31 cellular contexts compared by ENCODE assay signal in the genomic region with DNA sequence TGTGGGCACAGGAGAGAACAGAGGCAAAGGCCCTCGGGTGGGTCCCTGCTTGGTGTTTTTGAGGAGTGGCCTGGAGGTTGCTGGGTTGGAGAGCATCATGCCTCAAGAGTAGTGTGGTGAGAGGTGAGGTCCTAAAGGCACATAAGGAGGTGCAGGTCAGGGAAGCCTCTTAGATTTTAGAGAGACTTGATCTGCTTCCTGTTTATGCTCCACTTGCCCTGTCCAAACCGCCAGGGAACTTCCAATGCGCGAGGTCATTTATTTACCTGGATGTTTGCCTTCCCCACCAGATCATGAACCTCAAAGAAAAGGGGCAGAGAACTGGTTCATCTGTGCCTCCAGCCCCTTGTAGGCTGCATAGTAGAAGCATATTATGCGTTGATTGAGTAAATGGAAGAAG.
"Had no signal": no experiment of that assay in that cellular context is flagged by ENCODE, and none has a peak within 500 bp of the region (broad histone marks: within the 10 kb centered on the region; RNA-seq: fewer than 3 reads in every experiment).

No MANE protein-coding gene starts in this region.

- H3K4me2 ChIP-seq: hepatocyte had no signal

- ATAC-seq: activated CD8-positive, alpha-beta memory T cell treated with anti-CD3 and anti-CD28 coated beads, Interleukin-2, amount 10 ng/mL, durations not matched to agents 7 days and 5 days; activated CD8-positive, alpha-beta T cell treated with anti-CD3 and anti-CD28 coated beads, Interleukin-2, amount 10 ng/mL, durations not matched to agents 7 days and 5 days; effector memory CD8-positive, alpha-beta T cell; gastroesophageal sphincter; heart right ventricle; T-helper 17 cell had no signal

- H3K9me3 ChIP-seq: ascending aorta, breast epithelium, esophagus squamous epithelium, gastroesophageal sphincter, heart right ventricle had no signal

- H3K27me3 ChIP-seq: ascending aorta, cardiac muscle cell had no signal

- H3K4me1 ChIP-seq: ascending aorta, breast epithelium, esophagus squamous epithelium, gastroesophageal sphincter, heart right ventricle had no signal

- H3K79me2 ChIP-seq: hepatocyte had no signal

- H3K36me3 ChIP-seq: ascending aorta, breast epithelium, cardiac muscle cell, esophagus squamous epithelium, gastroesophageal sphincter, heart right ventricle, WERI-Rb-1 had no signal

- H3K27ac ChIP-seq: ascending aorta, breast epithelium, cardiac muscle cell, coronary artery, esophagus squamous epithelium, gastroesophageal sphincter, heart right ventricle, hepatocyte, WERI-Rb-1 had no signal

- H3K4me3 ChIP-seq: ascending aorta, breast epithelium, cardiac muscle cell, coronary artery, esophagus squamous epithelium, gastroesophageal sphincter, heart right ventricle, hepatocyte had no signal

- DNase-seq: activated B cell treated with CpG ODN at 0.5 μM for 24 hours; activated CD4-positive, alpha-beta T cell treated with anti-CD3 and anti-CD28 coated beads for 48 hours; activated CD4-positive, alpha-beta T cell treated with anti-CD3 and anti-CD28 coated beads, Interleukin-2, amount 50 U/mL, for 1 hour; activated CD4-positive, alpha-beta T cell treated with anti-CD3 and anti-CD28 coated beads, Interleukin-2, amount 50 U/mL, for 48 hours; activated CD8-positive, alpha-beta memory T cell treated with anti-CD3 and anti-CD28 coated beads, Interleukin-2, amount 10 ng/mL, durations not matched to agents 7 days and 5 days; activated CD8-positive, alpha-beta memory T cell treated with anti-CD3 and anti-CD28 coated beads, Interleukin-2, amount 50 U/mL, for 4 hours; activated CD8-positive, alpha-beta T cell treated with anti-CD3 and anti-CD28 coated beads, Interleukin-2, amount 10 ng/mL, durations not matched to agents 7 days and 5 days; activated gamma-delta T cell; activated naive CD4-positive, alpha-beta T cell; activated naive CD4-positive, alpha-beta T cell treated with anti-CD3 and anti-CD28 coated beads, Interleukin-2, amount 10 ng/mL, durations not matched to agents 7 days and 5 days; activated naive CD8-positive, alpha-beta T cell treated with anti-CD3 and anti-CD28 coated beads, Interleukin-2, amount 10 ng/mL, durations not matched to agents 7 days and 5 days; activated T-cell treated with anti-CD3 and anti-CD28 coated beads, Interleukin-2, amount 50 U/mL, for 1 hour; activated T-cell treated with anti-CD3 and anti-CD28 coated beads, Interleukin-2, amount 50 U/mL, for 48 hours; central memory CD4-positive, alpha-beta T cell; cerebellar nuclear complex; dermis blood vessel endothelial cell; effector CD4-positive, alpha-beta T cell; effector memory CD8-positive, alpha-beta T cell; erythroblast; esophagus squamous epithelium; foreskin melanocyte; heart right ventricle; T-helper 17 cell; T1000; WERI-Rb-1 had no signal

- H2AFZ ChIP-seq: hepatocyte had no signal
